8 cellular contexts compared by ENCODE assay signal in the genomic region with DNA sequence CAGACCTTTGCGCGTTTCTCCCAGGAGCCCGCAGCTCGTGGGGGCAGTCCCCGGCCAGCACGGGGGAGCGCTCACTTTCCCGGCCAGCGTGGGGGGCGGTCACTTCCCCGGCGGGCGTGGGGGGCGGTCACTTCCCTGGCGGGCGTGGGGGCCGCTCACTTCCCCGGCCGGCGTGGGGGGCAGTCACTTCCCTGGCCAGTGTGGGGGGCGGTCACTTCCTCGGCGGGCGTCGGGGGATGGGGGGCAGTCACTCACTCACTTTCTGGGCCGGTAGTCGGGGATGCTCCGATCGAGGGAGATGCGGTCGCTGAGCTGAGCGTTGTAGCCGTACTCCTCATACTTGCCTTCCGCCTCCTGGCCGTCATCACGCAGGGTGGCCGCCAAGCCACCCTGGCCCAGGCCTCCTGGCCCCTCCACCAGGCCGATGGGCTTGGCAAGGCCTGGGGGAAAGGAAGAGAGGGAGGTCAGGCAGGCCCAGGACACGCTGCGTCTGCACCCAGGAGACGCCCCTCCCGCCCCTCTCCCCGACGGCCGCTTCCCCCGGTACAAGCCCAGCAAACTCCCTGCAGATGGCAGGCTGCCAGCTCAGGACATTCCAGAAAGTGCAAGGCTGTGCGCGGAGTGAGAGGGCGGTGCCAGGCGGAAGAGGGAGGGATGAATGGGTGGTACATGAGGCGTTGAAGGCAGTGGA. TPM values are rescaled to one million over a fixed set of nuclear protein-coding genes. Genes with fewer than 3 reads are reported as not detected.
A peak's percentile ranks its signal among the peaks of the same experiment; 100 is the strongest.
DNase-seq lines count a peak whose midpoint lies in the region; ATAC-seq and TF ChIP-seq lines count a peak whose summit lies in the region.

No MANE protein-coding gene starts in this region.

- H3K27me3 ChIP-seq in GM23248 (replicated peaks; ENCODE audit: insufficient read depth) (peaks cover 36% of the 10 kb centered on the region), RWPE2 (ENCODE audit: insufficient read depth, poor library complexity, severe bottlenecking) (no peaks in the 10 kb centered on the region)

- no peaks in the 10 kb centered on the region for H3F3A ChIP-seq in GM23248 (ENCODE audit: insufficient read depth)

- no peaks in the 10 kb centered on the region for H3K79me2 ChIP-seq in GM23248 (ENCODE audit: insufficient read depth)

- WGBS in GM23248 (ENCODE audit: low coverage in 1 of 2, low lambda C conversion rate in 2 of 2, missing lambda C conversion rate in 2 of 2), 2 experiments, result 4 to 7% methylated on average over 37 to 50 of the region's 51 CpGs

- H3K4me2 ChIP-seq in GM23248 (ENCODE audit: unreplicated experiment), result no peak overlapping the region

- H2AFZ ChIP-seq in GM23248, result no peak overlapping the region

- no peak for TF ChIP-seq CTCF in RWPE2 (IDR thresholded peaks at IDR 0.05; ENCODE audit: poor library complexity, severe bottlenecking)

- ATAC-seq in RWPE2 (ENCODE audit: low read depth) (peak; percentile 52), GM21529 (IDR thresholded peaks at IDR 0.05; ENCODE audit: unreplicated experiment) (no peak), GM18517 (IDR thresholded peaks at IDR 0.05; ENCODE audit: unreplicated experiment) (no peak), GM21737 (IDR thresholded peaks at IDR 0.05; ENCODE audit: unreplicated experiment) (no peak)

- H3K27ac ChIP-seq in GM23248 (no peak overlapping the region), RWPE2 (ENCODE audit: poor library complexity, severe bottlenecking) (peak overlapping the region; percentile 23)

- H3K4me1 ChIP-seq in GM23248 (ENCODE audit: insufficient read depth) (no peaks in the 10 kb centered on the region; the same call in 1 of the 2 replicates), RWPE2 (ENCODE audit: insufficient read depth, poor library complexity, severe bottlenecking) (peaks cover 41% of the 10 kb centered on the region)

- H4K20me1 ChIP-seq in GM23248 (ENCODE audit: insufficient read depth), result no peaks in the 10 kb centered on the region

- DNase-seq in GM23248 (peak; percentile 73), RWPE2 (ENCODE audit: low spot score) (no peak), glomerular visceral epithelial cell (ENCODE audit: extremely low spot score) (peak; percentile 66), renal cortical epithelial cell (ENCODE audit: low read depth) (peak; percentile 62), D341Med (ENCODE audit: low spot score) (no peak)

- H3K9me3 ChIP-seq in GM23248 (ENCODE audit: low read depth) (no peaks in the 10 kb centered on the region), RWPE2 (ENCODE audit: severe bottlenecking) (no peaks in the 10 kb centered on the region)

- H3K36me3 ChIP-seq in GM23248 (ENCODE audit: low read depth) (no peaks in the 10 kb centered on the region), RWPE2 (ENCODE audit: low read depth) (no peaks in the 10 kb centered on the region)

- no peak overlapping the region for H3K9ac ChIP-seq in GM23248

- no peaks in the 10 kb centered on the region for H3K9me2 ChIP-seq in GM23248 (ENCODE audit: insufficient read depth)

- in situ Hi-C loops in GM23248 (cut with MboI), result no loop called here

- no peak overlapping the region for H3K4me3 ChIP-seq in GM23248
- H3K4me3 ChIP-seq in RWPE2 (ENCODE audit: severe bottlenecking), result no peak overlapping the region

RNA-seq across cellular contexts. Expression of gene GALNT9, which starts 43.3 kb away (rescaled TPM):
- total RNA-seq in GM23248 (2014; rRNA removed; shearing (Covaris generic)), result 1.4 and 1.5 TPM in 2 replicates
- 0.33 TPM in 2 replicates for polyA plus RNA-seq in GM23248 (2016; fragmentation: Nextera tagmentation; extraction: Ambion mirVana)
- total RNA-seq in renal cortical epithelial cell, result 0.35 and 4.2 TPM in 2 replicates

Comparison
In these comparisons a context has a peak if more than half of its experiments do, and no peak if none do; other contexts are left out.
1. DNase-seq: peak in GM23248 (single experiment), glomerular visceral epithelial cell (single experiment) and renal cortical epithelial cell (single experiment); none in RWPE2 (single experiment) and D341Med (single experiment).